In the genomic region with DNA sequence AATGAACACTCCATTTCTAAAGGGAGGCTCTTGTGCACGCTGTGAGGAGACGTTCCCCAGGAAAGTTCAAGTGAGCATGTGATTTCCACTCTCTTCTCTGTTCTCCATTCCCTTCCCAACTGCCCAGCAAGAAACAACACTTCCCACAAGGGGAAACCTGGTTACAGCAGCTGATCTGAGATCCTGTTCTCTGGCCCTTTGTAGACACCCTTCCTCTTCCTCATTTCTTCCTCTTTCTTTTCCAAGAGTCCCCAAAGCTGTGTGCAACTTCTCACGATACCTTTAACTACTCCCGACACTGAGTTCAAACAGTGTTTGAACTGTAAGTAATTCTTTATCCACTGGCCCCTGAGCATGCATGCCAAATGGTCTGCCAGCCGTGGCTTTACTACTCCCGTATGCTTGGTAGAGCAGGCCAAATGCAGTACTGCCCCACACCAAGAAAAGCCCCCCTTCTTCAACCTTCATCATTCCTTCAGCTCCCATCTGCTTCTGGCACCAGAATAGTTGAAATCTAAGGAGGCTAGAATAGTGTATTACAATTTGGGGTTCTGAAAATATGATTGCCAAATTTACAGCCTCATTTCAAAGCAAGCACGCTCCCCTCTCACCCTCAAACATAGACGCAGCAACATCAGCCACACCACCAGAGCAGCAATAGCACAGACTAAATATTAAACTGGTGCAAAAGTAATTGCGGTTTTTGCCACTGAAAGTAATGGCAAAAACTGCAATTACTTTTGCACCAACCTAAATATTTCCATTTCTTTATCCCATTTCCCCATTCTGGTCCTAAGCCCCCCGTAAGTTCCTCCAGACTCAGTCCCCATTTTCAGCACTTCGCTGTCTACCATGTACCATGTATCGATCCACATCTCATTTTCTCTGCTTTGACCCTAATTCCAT, we compare ENCODE assay signal across 16 cellular contexts. TPM values are rescaled to one million over a fixed set of nuclear protein-coding genes. Genes with fewer than 3 reads are reported as not detected.
DNase-seq lines count a peak whose midpoint lies in the region; FAIRE-seq and TF ChIP-seq lines count a peak whose summit lies in the region.
"Had no signal": no experiment of that assay in that cellular context is flagged by ENCODE, and none has a peak within 500 bp of the region (broad histone marks: within the 10 kb centered on the region; RNA-seq: fewer than 3 reads in every experiment).

No MANE protein-coding gene starts in this region.

- peaks cover 0 to 6% (median 6%) of the 10 kb centered on the region in 4 donors for H3K4me1 ChIP-seq in sigmoid colon
- H3K4me1 ChIP-seq: SJSA1 had no signal

- H4K20me1 ChIP-seq in SU-DHL-6 (ENCODE audit: low read depth, low read length): no peaks in the 10 kb centered on the region

- no peak for DNase-seq in GM12891 (ENCODE audit: insufficient read length, low spot score)
- peak; percentile 79 for DNase-seq in left kidney (ENCODE audit: low read depth, low spot score)
- no peak for DNase-seq in sigmoid colon
- DNase-seq in D341Med (ENCODE audit: low spot score): no peak
- no peak for DNase-seq in posterior vena cava (ENCODE audit: low spot score)
- no peak for DNase-seq in globus pallidus (ENCODE audit: low spot score)
- no peak for DNase-seq in dermis blood vessel endothelial cell
- DNase-seq: activated CD4-positive, alpha-beta T cell treated with anti-CD3 and anti-CD28 coated beads, Interleukin-2, amount 50 U/mL, for 48 hours; activated T-cell treated with anti-CD3 and anti-CD28 coated beads, Interleukin-2, amount 50 U/mL, for 4 hours; effector CD4-positive, alpha-beta T cell; NCI-H2081; NCI-H524 had no signal

- H3K9ac ChIP-seq in SU-DHL-6 (ENCODE audit: low read length): no peak overlapping the region

- H3K27ac ChIP-seq in SU-DHL-6 (ENCODE audit: low read depth, low read length) (peak overlapping the region; percentile 97; the same call in 1 of the 2 replicates), sigmoid colon (peak overlapping the region in 3 of 4 donors; percentile 13 to 26 (median 19))
- H3K27ac ChIP-seq: hepatocyte, SJSA1 had no signal

- H3F3A ChIP-seq in SU-DHL-6 (ENCODE audit: insufficient read depth): peaks cover 59% of the 10 kb centered on the region

- H3K27me3 ChIP-seq in SU-DHL-6 (ENCODE audit: low read length): no peaks in the 10 kb centered on the region
- no peaks in the 10 kb centered on the region for H3K27me3 ChIP-seq in sigmoid colon

- intact Hi-C loops in sigmoid colon (cut with DNase I): no loop called here
- intact Hi-C loops in posterior vena cava (cut with DNase I): loop anchor here in 1 of 2 donors (5.0 to 10.0 kb wide), 2 partner anchors 46 to 52 kb away; no protein-coding TSS in a partner anchor

- H3K9me2 ChIP-seq in SU-DHL-6 (replicated peaks; ENCODE audit: insufficient read depth, low read length): no peaks in the 10 kb centered on the region

- peaks cover 39% of the 10 kb centered on the region for H3K79me2 ChIP-seq in SU-DHL-6 (ENCODE audit: insufficient read depth, low read length)
- H3K79me2 ChIP-seq: hepatocyte had no signal

- no peak for TF ChIP-seq EP300 in sigmoid colon (IDR thresholded peaks at IDR 0.05)

- H3K36me3 ChIP-seq in SU-DHL-6 (ENCODE audit: low read length) (peaks cover 31% of the 10 kb centered on the region), sigmoid colon (no peaks in the 10 kb centered on the region)
- H3K36me3 ChIP-seq: SJSA1 had no signal

- H3K4me3 ChIP-seq in SU-DHL-6 (ENCODE audit: insufficient read depth, low read length, poor library complexity, severe bottlenecking): no peak overlapping the region
- H3K4me3 ChIP-seq in sigmoid colon: no peak overlapping the region
- H3K4me3 ChIP-seq: hepatocyte, SJSA1 had no signal

- H3K9me3 ChIP-seq in SU-DHL-6 (ENCODE audit: insufficient read depth, low read length): no peaks in the 10 kb centered on the region
- H3K9me3 ChIP-seq in sigmoid colon: no peaks in the 10 kb centered on the region
- H3K9me3 ChIP-seq: SJSA1 had no signal

- H2AFZ ChIP-seq in SU-DHL-6 (ENCODE audit: low read depth, low read length, severe bottlenecking): no peak overlapping the region
- H2AFZ ChIP-seq: hepatocyte had no signal

- 83 to 84% methylated on average over 12 of the region's 12 CpGs for WGBS in sigmoid colon, 2 donors

- no peak overlapping the region for H3K4me2 ChIP-seq in SU-DHL-6 (ENCODE audit: low read depth, low read length, poor library complexity, severe bottlenecking)
- H3K4me2 ChIP-seq: hepatocyte had no signal

- TF ChIP-seq POLR2A in GM12891 (IDR thresholded peaks at IDR 0.05; ENCODE audit: low read depth, low read length) (peak; percentile 16; the same call in 1 of the 2 replicates), sigmoid colon (IDR thresholded peaks at IDR 0.05) (no peak)

- TF ChIP-seq CTCF in SU-DHL-6 (IDR thresholded peaks at IDR 0.05; ENCODE audit: insufficient read depth, low read length, poor library complexity, severe bottlenecking) (no peak), sigmoid colon (IDR thresholded peaks at IDR 0.05) (no peak)

- FAIRE-seq in GM12891 (lab: Jason Lieb, UNC): no peak
- FAIRE-seq: keratinocyte had no signal

TF ChIP-seq in GM12891, 5 proteins besides CTCF, POLR2A, EP300 and RAD21:
- TF ChIP-seq POU2F2 (IDR thresholded peaks at IDR 0.05; ENCODE audit: low read depth, low read length) (no peak), POLR2AphosphoS5 (IDR thresholded peaks at IDR 0.05; ENCODE audit: low read depth, low read length) (no peak), SPI1 (IDR thresholded peaks at IDR 0.05; ENCODE audit: low read depth, low read length) (0 out of 2 replicates have a peak, but pooled peaks have one; percentile 15), TAF1 (IDR thresholded peaks at IDR 0.05; ENCODE audit: low read depth, low read length) (no peak), PAX5 (IDR thresholded peaks at IDR 0.05; ENCODE audit: insufficient read depth, low read length, severe bottlenecking) (no peak)

RNA-seq across cellular contexts. Expression of gene HLA-DMB, which starts 4.3 kb away (rescaled TPM):
- polyA plus RNA-seq in GM12891 (2012; ENCODE audit: low read depth, missing spikeins): 358 TPM
- 10 to 100 TPM; 10.2 to 25.3 (median 11.5) TPM for total RNA-seq in sigmoid colon
- polyA plus RNA-seq in sigmoid colon: 100 to 1,000 TPM in 1 of 3 donors, 10 to 100 TPM in 2; 13.2 to 108 (median 90.5) TPM
- 10 to 100 TPM in 1 of 2 donors, 1 to 10 TPM in 1; 8.0 to 19.2 TPM for total RNA-seq in posterior vena cava
- total RNA-seq in dermis blood vessel endothelial cell: 1.0 and 2.9 TPM in 2 replicates
- total RNA-seq: SJSA1 had no signal
- polyA plus RNA-seq: keratinocyte had no signal

RNA-seq across cellular contexts. Expression of gene HLA-DMA, which starts 16.4 kb away (rescaled TPM):
- 434 TPM for polyA plus RNA-seq in GM12891 (2012; ENCODE audit: low read depth, missing spikeins)
- total RNA-seq in sigmoid colon (10 to 100 TPM; 16.3 to 26.0 (median 20.2) TPM), posterior vena cava (10 to 100 TPM; 16.1 to 35.0 TPM), dermis blood vessel endothelial cell (1.2 and 1.7 TPM in 2 replicates)
- 100 to 1,000 TPM in 1 of 3 donors, 10 to 100 TPM in 2; 19.8 to 131 (median 57.1) TPM for polyA plus RNA-seq in sigmoid colon

RNA-seq across cellular contexts. Expression of gene BRD2, which starts 31.9 kb away (rescaled TPM):
- 178 TPM for polyA plus RNA-seq in GM12891 (2012; ENCODE audit: low read depth, missing spikeins)
- total RNA-seq in sigmoid colon: 100 to 1,000 TPM in 1 of 4 donors, 10 to 100 TPM in 3; 82.4 to 116 (median 87.7) TPM
- 100 to 1,000 TPM in 1 of 3 donors, 10 to 100 TPM in 2; 60.6 to 135 (median 69.7) TPM for polyA plus RNA-seq in sigmoid colon
- 100 to 1,000 TPM; 125 to 129 TPM for total RNA-seq in posterior vena cava
- total RNA-seq in dermis blood vessel endothelial cell: 60.2 and 86.7 TPM in 2 replicates
